ENCODE assay signal across 25 cellular contexts in the genomic region with DNA sequence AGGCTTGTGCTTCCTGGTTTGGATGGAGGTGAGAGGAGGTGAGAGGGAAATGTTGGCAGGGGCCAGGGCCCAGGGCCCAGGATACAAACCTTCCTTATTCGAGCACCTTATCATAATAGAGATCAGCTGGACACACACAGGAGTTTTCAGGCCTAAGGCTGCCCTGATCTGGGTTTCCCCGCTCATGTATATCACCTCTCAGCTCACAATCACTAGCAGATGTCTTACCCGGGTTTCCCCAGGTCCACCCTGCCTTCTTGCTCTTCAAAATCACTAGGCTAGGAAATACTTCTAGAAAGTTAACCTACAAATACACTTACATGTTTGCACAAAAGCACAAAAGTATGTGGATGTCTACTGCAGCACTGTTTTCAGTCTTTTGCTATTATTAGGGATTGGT. TPM values are rescaled to one million over a fixed set of nuclear protein-coding genes. Genes with fewer than 3 reads are reported as not detected.
DNase-seq lines count a peak whose midpoint lies in the region; ATAC-seq, FAIRE-seq and TF ChIP-seq lines count a peak whose summit lies in the region.
"Had no signal": no experiment of that assay in that cellular context is flagged by ENCODE, and none has a peak within 500 bp of the region (broad histone marks: within the 10 kb centered on the region; RNA-seq: fewer than 3 reads in every experiment).

No MANE protein-coding gene starts in this region.

- H3K4me2 ChIP-seq in OCI-LY3 (ENCODE audit: low read length): peak overlapping the region; percentile 50
- H3K4me2 ChIP-seq: A549, BLaER1 had no signal

- peak overlapping the region; percentile 85 for H3K27ac ChIP-seq in OCI-LY3 (ENCODE audit: low read length)
- H3K27ac ChIP-seq in kidney (ENCODE audit: low read depth in 2 of 2, low read length in 2 of 2): no peak overlapping the region
- H3K27ac ChIP-seq: A549, BLaER1, GM23248 had no signal

- no peaks in the 10 kb centered on the region for H3K27me3 Mint-ChIP-seq in activated naive CD4-positive, alpha-beta T cell treated with anti-CD3 and anti-CD28 coated beads for 36 hours (ENCODE audit: low read depth)
- H3K27me3 Mint-ChIP-seq in activated naive CD8-positive, alpha-beta T cell treated with anti-CD3 and anti-CD28 coated beads for 36 hours: no peaks in the 10 kb centered on the region
- no peaks in the 10 kb centered on the region for H3K27me3 Mint-ChIP-seq in stimulated activated naive B cell treated with anti-CD40 and anti-IgM and Interleukin-4, amounts not matched to agents 10 μg/mL and 1 μg/mL and 100 μg/mL, for 72 hours

- H3K9me3 ChIP-seq in OCI-LY3 (ENCODE audit: insufficient read depth, low read length): no peaks in the 10 kb centered on the region
- H3K9me3 ChIP-seq in kidney (ENCODE audit: control insufficient read depth in 1 of 2, low read length in 2 of 2): no peaks in the 10 kb centered on the region
- H3K9me3 ChIP-seq: A549, BLaER1, MG63 had no signal

- H3K9ac ChIP-seq in OCI-LY3 (ENCODE audit: low read length): peak overlapping the region; percentile 21; the same call in 1 of the 2 replicates
- H3K9ac ChIP-seq in kidney (ENCODE audit: low read length in 2 of 2): no peak overlapping the region
- H3K9ac ChIP-seq: BLaER1, GM23248 had no signal

- FAIRE-seq in kidney (lab: Jason Lieb, UNC): no peak
- FAIRE-seq: A549, GM19239 had no signal

- peaks cover 18% of the 10 kb centered on the region for H3K36me3 Mint-ChIP-seq in activated naive CD4-positive, alpha-beta T cell treated with anti-CD3 and anti-CD28 coated beads for 36 hours (ENCODE audit: low read depth)
- peaks cover 21% of the 10 kb centered on the region for H3K36me3 Mint-ChIP-seq in activated naive CD8-positive, alpha-beta T cell treated with anti-CD3 and anti-CD28 coated beads for 36 hours
- peaks cover 54 to 72% of the 10 kb centered on the region in 2 donors for H3K36me3 Mint-ChIP-seq in stimulated activated naive B cell treated with anti-CD40 and anti-IgM and Interleukin-4, amounts not matched to agents 10 μg/mL and 1 μg/mL and 100 μg/mL, for 72 hours

- no peak overlapping the region for H3K4me3 Mint-ChIP-seq in activated naive CD4-positive, alpha-beta T cell treated with anti-CD3 and anti-CD28 coated beads for 36 hours
- H3K4me3 Mint-ChIP-seq in activated naive CD8-positive, alpha-beta T cell treated with anti-CD3 and anti-CD28 coated beads for 36 hours: no peak overlapping the region
- no peak overlapping the region for H3K4me3 Mint-ChIP-seq in stimulated activated naive B cell treated with anti-CD40 and anti-IgM and Interleukin-4, amounts not matched to agents 10 μg/mL and 1 μg/mL and 100 μg/mL, for 72 hours
- H3K4me3 Mint-ChIP-seq: CD8-positive, alpha-beta T cell had no signal

- peak overlapping the region; percentile 59 for H3K27ac Mint-ChIP-seq in activated naive CD4-positive, alpha-beta T cell treated with anti-CD3 and anti-CD28 coated beads for 36 hours
- H3K27ac Mint-ChIP-seq in activated naive CD8-positive, alpha-beta T cell treated with anti-CD3 and anti-CD28 coated beads for 36 hours: peak overlapping the region; percentile 46
- H3K27ac Mint-ChIP-seq in stimulated activated naive B cell treated with anti-CD40 and anti-IgM and Interleukin-4, amounts not matched to agents 10 μg/mL and 1 μg/mL and 100 μg/mL, for 72 hours: peak overlapping the region; percentile 83
- H3K27ac Mint-ChIP-seq: CD8-positive, alpha-beta T cell had no signal

- ATAC-seq in stimulated activated naive B cell treated with anti-CD40 and anti-IgM and Interleukin-4, amounts not matched to agents 10 μg/mL and 1 μg/mL and 100 μg/mL, for 72 hours (replicated peaks): peak; percentile 80 to 81
- ATAC-seq: A549; CD8-positive, alpha-beta T cell; PC-3 had no signal

- H3K9me3 Mint-ChIP-seq in activated naive CD4-positive, alpha-beta T cell treated with anti-CD3 and anti-CD28 coated beads for 36 hours: no peaks in the 10 kb centered on the region
- no peaks in the 10 kb centered on the region for H3K9me3 Mint-ChIP-seq in activated naive CD8-positive, alpha-beta T cell treated with anti-CD3 and anti-CD28 coated beads for 36 hours
- H3K9me3 Mint-ChIP-seq in stimulated activated naive B cell treated with anti-CD40 and anti-IgM and Interleukin-4, amounts not matched to agents 10 μg/mL and 1 μg/mL and 100 μg/mL, for 72 hours: no peaks in the 10 kb centered on the region
- H3K9me3 Mint-ChIP-seq: CD8-positive, alpha-beta T cell had no signal

- CTCF ChIA-PET in activated naive CD4-positive, alpha-beta T cell treated with anti-CD3 and anti-CD28 coated beads for 36 hours (lab: Charles Lee): no interaction called here

- no peaks in the 10 kb centered on the region for H3K27me3 ChIP-seq in OCI-LY3 (ENCODE audit: low read depth, low read length)
- H3K27me3 ChIP-seq: BLaER1, MG63 had no signal

- H3K4me1 ChIP-seq in OCI-LY3 (ENCODE audit: low read length) (peaks cover 39% of the 10 kb centered on the region), kidney (ENCODE audit: control insufficient read depth in 1 of 2, insufficient read depth in 1 of 2, low read depth in 1 of 2, low read length in 2 of 2) (peaks cover 29 to 34% of the 10 kb centered on the region in 2 donors)
- H3K4me1 ChIP-seq: A549 had no signal

- H3K4me3 ChIP-seq in OCI-LY3 (ENCODE audit: low read length) (no peak overlapping the region), kidney (ENCODE audit: low read length in 2 of 2) (no peak overlapping the region)
- H3K4me3 ChIP-seq: A549, BLaER1, GM23248, MG63 had no signal

- H3K79me2 ChIP-seq in OCI-LY3 (ENCODE audit: low read length): peaks cover 13% of the 10 kb centered on the region

- intact Hi-C loops in activated naive CD4-positive, alpha-beta T cell treated with anti-CD3 and anti-CD28 coated beads for 36 hours (cut with micrococcal nuclease): no loop called here
- intact Hi-C loops in kidney (cut with DNase I): no loop called here

- H3K36me3 ChIP-seq in OCI-LY3 (replicated peaks; ENCODE audit: low read depth, low read length) (peaks cover 48% of the 10 kb centered on the region), kidney (ENCODE audit: control insufficient read depth in 1 of 2, insufficient read depth in 2 of 2, low read length in 2 of 2) (peaks cover 30 to 54% of the 10 kb centered on the region in 2 donors)

- DNase-seq in activated naive CD4-positive, alpha-beta T cell treated with anti-CD3 and anti-CD28 coated beads for 36 hours: no peak
- no peak for DNase-seq in activated naive CD4-positive, alpha-beta T cell (lab: John Stamatoyannopoulos, UW)
- no peak for DNase-seq in activated naive CD8-positive, alpha-beta T cell treated with anti-CD3 and anti-CD28 coated beads for 36 hours
- DNase-seq in stimulated activated naive B cell treated with anti-CD40 and anti-IgM and Interleukin-4, amounts not matched to agents 10 μg/mL and 1 μg/mL and 100 μg/mL, for 72 hours: no peak
- DNase-seq in kidney: no peak
- DNase-seq in NCI-H1930 (lab: John Stamatoyannopoulos, UW): no peak
- DNase-seq in NCI-H2107 treated with DMSO at 0.1 percent for 48 hours (lab: John Stamatoyannopoulos, UW; ENCODE audit: unreplicated experiment): no peak
- DNase-seq: Calu3; CD8-positive, alpha-beta T cell; GF-D8; GM23248; HCEC 1CT; Kasumi-1; MG63; NCI-H1092; NCI-H1436 treated with DMSO at 0.1 percent for 48 hours; NCI-H2029 treated with DMSO at 0.1 percent for 48 hours; NCI-H446 treated with DMSO at 0.1 percent for 48 hours; PC-3; RPMI8226; SHP77 treated with DMSO at 0.1 percent for 48 hours had no signal

- TF ChIP-seq CTCF in OCI-LY3 (IDR thresholded peaks at IDR 0.05; ENCODE audit: low read depth, low read length) (no peak), kidney (IDR thresholded peaks at IDR 0.05; ENCODE audit: borderline replicate concordance, extremely low read depth, insufficient read depth) (no peak)

- peaks cover 7% of the 10 kb centered on the region for H3K4me1 Mint-ChIP-seq in activated naive CD4-positive, alpha-beta T cell treated with anti-CD3 and anti-CD28 coated beads for 36 hours (ENCODE audit: low read depth)
- peaks cover 10% of the 10 kb centered on the region for H3K4me1 Mint-ChIP-seq in activated naive CD8-positive, alpha-beta T cell treated with anti-CD3 and anti-CD28 coated beads for 36 hours
- H3K4me1 Mint-ChIP-seq in stimulated activated naive B cell treated with anti-CD40 and anti-IgM and Interleukin-4, amounts not matched to agents 10 μg/mL and 1 μg/mL and 100 μg/mL, for 72 hours: peaks cover 23 to 40% of the 10 kb centered on the region in 2 donors

- H2AFZ ChIP-seq in OCI-LY3 (ENCODE audit: low read depth, low read length): no peak overlapping the region
- H2AFZ ChIP-seq: GM23248 had no signal

- H4K20me1 ChIP-seq in OCI-LY3 (ENCODE audit: insufficient read depth, low read length): 0 out of 2 replicates have a peak, but pooled peaks cover 7% of the 10 kb centered on the region

RNA-seq across cellular contexts. Expression of a gene that starts 4.2 kb away (rescaled TPM):
- total RNA-seq in activated naive CD4-positive, alpha-beta T cell treated with anti-CD3 and anti-CD28 coated beads for 36 hours: not detected
- under 1 TPM; 0.18 to 0.33 TPM for total RNA-seq in activated naive CD8-positive, alpha-beta T cell treated with anti-CD3 and anti-CD28 coated beads for 36 hours
- total RNA-seq in kidney: not detected
- polyA plus RNA-seq in kidney (ENCODE audit: insufficient read depth, low read depth, low replicate concordance): 0.99 TPM
- total RNA-seq: CD8-positive, alpha-beta T cell; GM23248; PC-3 had no signal

RNA-seq across cellular contexts. Expression of a gene that starts 5.7 kb away (rescaled TPM):
- total RNA-seq in activated naive CD4-positive, alpha-beta T cell treated with anti-CD3 and anti-CD28 coated beads for 36 hours: 10 to 100 TPM; 57.3 to 59.0 TPM
- 10 to 100 TPM; 49.1 to 51.6 TPM for total RNA-seq in activated naive CD8-positive, alpha-beta T cell treated with anti-CD3 and anti-CD28 coated beads for 36 hours
- 38.6 TPM for total RNA-seq in kidney
- 38.6 TPM for polyA plus RNA-seq in kidney (ENCODE audit: insufficient read depth, low read depth, low replicate concordance)
- total RNA-seq: PC-3 had no signal

RNA-seq across cellular contexts. Expression of a gene that starts 14.3 kb away (rescaled TPM):
- 10 to 100 TPM; 44.4 to 46.3 TPM for total RNA-seq in activated naive CD4-positive, alpha-beta T cell treated with anti-CD3 and anti-CD28 coated beads for 36 hours
- total RNA-seq in activated naive CD8-positive, alpha-beta T cell treated with anti-CD3 and anti-CD28 coated beads for 36 hours: 10 to 100 TPM; 23.5 to 24.9 TPM
- 27.5 TPM for total RNA-seq in kidney
- 22.1 TPM for polyA plus RNA-seq in kidney (ENCODE audit: insufficient read depth, low read depth, low replicate concordance)
- total RNA-seq: PC-3 had no signal

RNA-seq across cellular contexts. Expression of a gene that starts 28.0 kb away (rescaled TPM):
- total RNA-seq in activated naive CD4-positive, alpha-beta T cell treated with anti-CD3 and anti-CD28 coated beads for 36 hours: 10 to 100 TPM; 32.5 to 36.6 TPM
- 10 to 100 TPM; 44.4 to 48.9 TPM for total RNA-seq in activated naive CD8-positive, alpha-beta T cell treated with anti-CD3 and anti-CD28 coated beads for 36 hours
- total RNA-seq in kidney: 159 TPM
- polyA plus RNA-seq in kidney (ENCODE audit: insufficient read depth, low read depth, low replicate concordance): 286 TPM
- total RNA-seq: PC-3 had no signal

RNA-seq across cellular contexts. Expression of a gene that starts 28.6 kb away (rescaled TPM):
- under 1 TPM; 0.36 to 0.77 TPM for total RNA-seq in activated naive CD4-positive, alpha-beta T cell treated with anti-CD3 and anti-CD28 coated beads for 36 hours
- 1 to 10 TPM in 1 of 2 experiments, under 1 TPM in 1; 0.92 to 1.2 TPM for total RNA-seq in activated naive CD8-positive, alpha-beta T cell treated with anti-CD3 and anti-CD28 coated beads for 36 hours
- 1.2 TPM for total RNA-seq in kidney
- 1.1 TPM for polyA plus RNA-seq in kidney (ENCODE audit: insufficient read depth, low read depth, low replicate concordance)
- total RNA-seq: GM23248 had no signal
- polyA plus RNA-seq: GM23248 had no signal
